ENCODE assay signal across 8 cellular contexts in the genomic region with DNA sequence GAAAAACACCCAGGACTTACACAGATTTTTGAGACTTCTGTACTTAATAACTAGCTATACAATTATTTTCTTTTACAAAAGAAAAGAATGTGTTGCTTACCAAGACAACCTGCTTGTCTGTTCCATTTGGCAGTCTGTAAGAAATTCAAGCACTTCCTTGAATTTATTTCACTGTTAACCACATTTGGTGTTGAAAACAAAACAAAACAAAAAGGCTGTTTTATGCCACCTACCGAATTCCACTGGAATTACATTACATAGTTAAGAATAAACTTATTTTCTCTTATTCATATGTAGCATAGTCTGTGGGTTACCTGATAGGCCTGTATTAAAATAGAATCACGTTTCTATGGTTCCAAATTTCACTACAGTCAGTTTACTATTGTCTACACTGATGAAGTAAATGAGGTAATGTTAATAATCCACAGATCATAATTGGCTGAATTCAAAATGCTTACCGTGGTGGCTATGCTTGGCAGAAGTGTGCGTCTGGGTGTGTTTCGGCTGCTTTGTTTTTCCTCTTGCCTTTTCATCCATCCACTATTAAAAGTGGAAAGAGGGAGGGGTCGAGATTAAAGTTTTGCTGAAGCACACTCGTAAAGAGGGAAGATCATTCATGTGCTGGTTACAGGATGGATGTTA. TPM values are rescaled to one million over a fixed set of nuclear protein-coding genes. Genes with fewer than 3 reads are reported as not detected.
DNase-seq lines count a peak whose midpoint lies in the region; ATAC-seq and TF ChIP-seq lines count a peak whose summit lies in the region.

TLR1 (minus strand) TSS at position 138 of the 642 bp plus-strand sequence. CDS start 5,960 bp downstream, outside the sequence.

- H3K4me1 ChIP-seq in BE2C (no peaks in the 10 kb centered on the region), osteoblast (ENCODE audit: insufficient read depth, low read length) (peaks cover 13% of the 10 kb centered on the region)

- H3K27me3 ChIP-seq in BE2C (no peaks in the 10 kb centered on the region), osteoblast (ENCODE audit: insufficient read depth, low read length) (no peaks in the 10 kb centered on the region)

- peak within 1 kb of the TSS; percentile 78 for H3K4me2 ChIP-seq in osteoblast (ENCODE audit: insufficient read depth, low read length)

- POLR2A ChIA-PET in WTC11 (lab: Charles Lee) = no interaction called here

- ATAC-seq in GM18868 (IDR thresholded peaks at IDR 0.05; ENCODE audit: unreplicated experiment) (peak; percentile 19), WTC11 (no peak)

- DNase-seq in BE2C = no peak
- DNase-seq in LNCaP clone FGC (ENCODE audit: low read depth) = peak; percentile 17
- no peak for DNase-seq in WTC11 (ENCODE audit: low spot score)
- DNase-seq in fibroblast of villous mesenchyme (ENCODE audit: low read depth) = peak; percentile 61
- no peak for DNase-seq in osteoblast (ENCODE audit: insufficient read length, low spot score, missing footprints)
- no peak for DNase-seq in GOT3 (lab: John Stamatoyannopoulos, UW)
- no peak for DNase-seq in activated CD4-positive, CD25-positive, alpha-beta regulatory T cell (lab: John Stamatoyannopoulos, UW)

- H3K4me3 Mint-ChIP-seq in WTC11 = no peak within 1 kb of the TSS

- H3K36me3 ChIP-seq in BE2C (no peaks in the 10 kb centered on the region), osteoblast (ENCODE audit: insufficient read depth, low read length) (no peaks in the 10 kb centered on the region)

- no peaks in the 10 kb centered on the region for H4K20me1 ChIP-seq in osteoblast (ENCODE audit: insufficient read depth, low read length)

- CTCF ChIA-PET in WTC11 (lab: Charles Lee) = interaction anchor here (0.6 to 1.0 kb wide), 2 partner anchors 14 to 171 kb away, joined by 3 to 4 read pairs; no protein-coding TSS in a partner anchor

- H3K36me3 Mint-ChIP-seq in WTC11 = peaks cover 16% of the 10 kb centered on the region

- H3K9me3 Mint-ChIP-seq in WTC11 = peaks cover 35% of the 10 kb centered on the region

- no peaks in the 10 kb centered on the region for H3K79me2 ChIP-seq in osteoblast (ENCODE audit: insufficient read depth, low read length)

- TF ChIP-seq CTCF in BE2C (IDR thresholded peaks at IDR 0.05; ENCODE audit: low read depth, low read length) = peak; percentile 55
- peak; percentile 49 for TF ChIP-seq CTCF in LNCaP clone FGC (IDR thresholded peaks at IDR 0.05; ENCODE audit: control insufficient read depth, extremely low read depth, insufficient read depth)
- no peak for TF ChIP-seq CTCF in WTC11 (IDR thresholded peaks at IDR 0.05)
- TF ChIP-seq CTCF in fibroblast of villous mesenchyme (IDR thresholded peaks at IDR 0.05; ENCODE audit: insufficient read depth, low read depth, low read length) = peak; percentile 58
- peak; percentile 51 for TF ChIP-seq CTCF in osteoblast (IDR thresholded peaks at IDR 0.05; ENCODE audit: extremely low read depth, low read depth, low read length)

- peak within 1 kb of the TSS; percentile 92 for H2AFZ ChIP-seq in osteoblast (ENCODE audit: low read length)

- H3K4me3 ChIP-seq in BE2C (ENCODE audit: low read depth, low read length) = no peak within 1 kb of the TSS
- H3K4me3 ChIP-seq in LNCaP clone FGC (ENCODE audit: low read depth, low read length) = no peak within 1 kb of the TSS
- peak within 1 kb of the TSS; percentile 4 for H3K4me3 ChIP-seq in fibroblast of villous mesenchyme (ENCODE audit: low read depth, low read length)
- H3K4me3 ChIP-seq in osteoblast (ENCODE audit: insufficient read depth, low read length) = peak within 1 kb of the TSS; percentile 60

- H3K9me3 ChIP-seq in BE2C (no peaks in the 10 kb centered on the region), osteoblast (ENCODE audit: low read depth, low read length) (no peaks in the 10 kb centered on the region)

- H3K27me3 Mint-ChIP-seq in WTC11 (ENCODE audit: low read depth) = no peaks in the 10 kb centered on the region; the same call in 1 of the 2 replicates

- H3K27ac ChIP-seq in osteoblast (ENCODE audit: low read depth, low read length) = peak within 1 kb of the TSS; percentile 64

- H3K27ac Mint-ChIP-seq in WTC11 = peak within 1 kb of the TSS; percentile 30; the same call in 1 of the 2 replicates

- no peaks in the 10 kb centered on the region for H3K4me1 Mint-ChIP-seq in WTC11

TF ChIP-seq in WTC11, 78 proteins besides CTCF, POLR2A, EP300 and RAD21:
- TF ChIP-seq, protein P1, sequence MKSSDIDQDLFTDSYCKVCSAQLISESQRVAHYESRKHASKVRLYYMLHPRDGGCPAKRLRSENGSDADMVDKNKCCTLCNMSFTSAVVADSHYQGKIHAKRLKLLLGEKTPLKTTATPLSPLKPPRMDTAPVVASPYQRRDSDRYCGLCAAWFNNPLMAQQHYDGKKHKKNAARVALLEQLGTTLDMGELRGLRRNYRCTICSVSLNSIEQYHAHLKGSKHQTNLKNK (CRISPR knock-in tag; IDR thresholded peaks at IDR 0.05) = no peak
- TF ChIP-seq STAT6 (CRISPR knock-in tag; conservative IDR thresholded peaks at IDR 0.05; ENCODE audit: low read depth) (no peak), IRF2 (CRISPR knock-in tag; IDR thresholded peaks at IDR 0.05; ENCODE audit: borderline replicate concordance, low read depth) (no peak)

RNA-seq across cellular contexts. Expression of gene TLR1, which starts in this region (rescaled TPM):
- not detected for polyA plus RNA-seq in BE2C (2012; ENCODE audit: insufficient read depth, insufficient read length, low read depth)
- total RNA-seq in WTC11 (2021) (0.28 to 0.34 TPM in 2 of 3 replicates, not detected in the other), fibroblast of villous mesenchyme (0.32 and 0.86 TPM in 2 replicates), osteoblast (2.4 and 3.3 TPM in 2 replicates)

Comparison
In these comparisons a context has a peak if more than half of its experiments do, and no peak if none do; other contexts are left out.
1. Peak in DNase-seq and H3K4me3 ChIP-seq in fibroblast of villous mesenchyme; RNA of the gene not detected or under 1 TPM.